ENCODE assay signal across 8 cellular contexts in the genomic region with DNA sequence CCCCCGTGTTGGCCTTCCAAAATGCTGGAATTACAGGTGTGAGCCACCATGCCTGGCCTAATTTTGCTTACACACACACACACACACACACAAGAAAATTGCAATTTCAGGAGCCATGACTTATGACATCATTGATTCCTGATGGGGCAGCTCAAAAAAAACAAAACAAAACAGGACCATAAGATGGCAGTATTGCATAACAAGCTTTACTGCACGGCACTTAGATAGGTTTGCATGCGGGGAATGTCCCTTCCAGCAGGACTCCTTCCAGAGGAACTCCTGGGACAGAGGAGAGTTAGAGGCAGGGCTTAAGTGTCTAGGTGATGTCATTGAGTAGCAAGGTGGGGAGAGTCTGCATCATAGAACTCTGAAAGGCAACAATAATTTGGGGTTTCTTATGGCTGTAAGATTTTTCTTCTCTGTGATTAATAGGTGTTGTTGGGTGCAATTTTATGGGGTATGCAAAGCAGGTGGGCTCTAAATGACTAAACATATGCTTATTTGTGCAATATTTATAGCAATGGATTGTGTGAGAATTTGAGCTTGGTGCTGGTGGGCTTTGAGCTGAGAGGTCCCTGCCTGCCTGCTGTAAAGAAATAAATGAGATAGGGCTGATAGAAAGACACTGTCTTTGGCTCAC. TPM values are rescaled to one million over a fixed set of nuclear protein-coding genes. Genes with fewer than 3 reads are reported as not detected.
DNase-seq lines count a peak whose midpoint lies in the region; ATAC-seq, FAIRE-seq and TF ChIP-seq lines count a peak whose summit lies in the region.

No MANE protein-coding gene starts in this region.

- no peak overlapping the region for H3K18ac ChIP-seq in neuronal stem cell (ENCODE audit: low read length)

- DNase-seq in D721Med (ENCODE audit: insufficient read length, low spot score) (no peak), NCI-H2227 treated with DMSO at 0.1 percent for 48 hours (lab: John Stamatoyannopoulos, UW) (peak; percentile 6), amniotic epithelial cell (ENCODE audit: low read depth) (peak; percentile 70), lung microvascular endothelial cell (ENCODE audit: low read depth in 2 of 2) (peak; percentile 65 to 84), neuronal stem cell (ENCODE audit: low spot score) (no peak)

- H3K4me3 ChIP-seq in HEK293 (ENCODE audit: low read depth, low read length) (no peak overlapping the region), neuronal stem cell (ENCODE audit: low read length in 2 of 2) (no peak overlapping the region)

- TF ChIP-seq POLR2A in GM18505 (IDR thresholded peaks at IDR 0.05; ENCODE audit: borderline replicate concordance, extremely low read depth, insufficient read depth, insufficient read length), result no peak

- no peak overlapping the region for H2BK12ac ChIP-seq in neuronal stem cell (ENCODE audit: low read length)

- POLR2A ChIA-PET in HEK293 (lab: Yijun Ruan, JAX), result no interaction called here

- H3K4me1 ChIP-seq in HEK293 (ENCODE audit: control insufficient read depth, insufficient read depth, low read length) (no peaks in the 10 kb centered on the region), neuronal stem cell (ENCODE audit: control insufficient read depth in 2 of 2, insufficient read depth in 1 of 2, low read depth in 1 of 2, low read length in 2 of 2) (no peaks in the 10 kb centered on the region)

- H3K4ac ChIP-seq in neuronal stem cell (ENCODE audit: low read length), result no peak overlapping the region

- CTCF ChIA-PET in HEK293 (lab: Yijun Ruan, JAX), result interaction anchor here (0.6 to 6.2 kb wide), 43 partner anchors 9 to 1248 kb away, joined by 3 to 95 read pairs (median 5); partner anchors contain the start of gene ACSBG2

- H3K79me1 ChIP-seq in neuronal stem cell (ENCODE audit: low read depth, low read length), result no peaks in the 10 kb centered on the region

- H3K4me2 ChIP-seq in neuronal stem cell (ENCODE audit: insufficient read depth, low read length, poor library complexity, severe bottlenecking), result no peak overlapping the region

- no peak overlapping the region for H3K9ac ChIP-seq in neuronal stem cell (ENCODE audit: low read depth, low read length, poor library complexity)

- FAIRE-seq in D721Med (lab: Jason Lieb, UNC), result no peak

- TF ChIP-seq CTCF in D721Med (IDR thresholded peaks at IDR 0.05; ENCODE audit: insufficient read depth, missing control alignments) (peak; percentile 52), HEK293 (tag by site-specific recombination; IDR thresholded peaks at IDR 0.05) (peak; percentile 82; the same call in 1 of the 2 replicates)

- no peaks in the 10 kb centered on the region for H3K36me3 ChIP-seq in HEK293 (ENCODE audit: control insufficient read depth in 2 of 2, insufficient read depth in 1 of 2, low read length in 2 of 2)
- no peaks in the 10 kb centered on the region for H3K36me3 ChIP-seq in neuronal stem cell (replicated peaks in 1 of 2; ENCODE audit: control insufficient read depth in 2 of 2, insufficient read depth in 2 of 2, low read length in 2 of 2)

- no peak for ATAC-seq in GM18505 (IDR thresholded peaks at IDR 0.05; ENCODE audit: unreplicated experiment)
- no peak for ATAC-seq in HG03196 (IDR thresholded peaks at IDR 0.05; ENCODE audit: unreplicated experiment)

- H4K8ac ChIP-seq in neuronal stem cell (ENCODE audit: low read depth, low read length), result no peak overlapping the region

- no peak overlapping the region for H3K23ac ChIP-seq in neuronal stem cell (ENCODE audit: low read depth, low read length, poor library complexity)

- H3K27ac ChIP-seq in HEK293 (ENCODE audit: extremely low read depth, low read depth, low read length) (no peak overlapping the region), neuronal stem cell (replicated peaks; ENCODE audit: low read length) (no peak overlapping the region)

- H3K9me3 ChIP-seq in HEK293 (ENCODE audit: control insufficient read depth, insufficient read depth, low read depth, low read length) (no peaks in the 10 kb centered on the region), neuronal stem cell (replicated peaks in 1 of 2; ENCODE audit: control insufficient read depth in 2 of 2, insufficient read depth in 1 of 2, low read depth in 1 of 2, low read length in 2 of 2) (peaks cover 8 to 15% of the 10 kb centered on the region in 2 donors)

- H4K91ac ChIP-seq in neuronal stem cell (ENCODE audit: low read depth, low read length, poor library complexity), result no peak overlapping the region

- H2BK120ac ChIP-seq in neuronal stem cell (ENCODE audit: low read depth, low read length), result no peak overlapping the region

- H3K27me3 ChIP-seq in neuronal stem cell (ENCODE audit: control insufficient read depth in 3 of 3, insufficient read depth in 3 of 3, low read depth in 1 of 3, low read length in 3 of 3), result no peaks in the 10 kb centered on the region

- H2AFZ ChIP-seq in neuronal stem cell (ENCODE audit: low read length), result no peak overlapping the region

- WGBS in neuronal stem cell (ENCODE audit: extremely low coverage in 2 of 2, insufficient read length in 2 of 2, insufficient replicate concordance in 1 of 2), 2 donors, result no CpG with 5 or more reads among the region's 3 CpGs

- no peak overlapping the region for H2AK5ac ChIP-seq in neuronal stem cell (ENCODE audit: low read depth, low read length)

- H2BK15ac ChIP-seq in neuronal stem cell (ENCODE audit: low read length), result no peak overlapping the region

- H2BK5ac ChIP-seq in neuronal stem cell (ENCODE audit: low read length), result no peak overlapping the region

- no peak overlapping the region for H3K14ac ChIP-seq in neuronal stem cell (ENCODE audit: low read length)

TF ChIP-seq in HEK293, 187 proteins besides CTCF, POLR2A, EP300 and RAD21 (continues in another document):
- TF ChIP-seq ZNF311 (tag by site-specific recombination; IDR thresholded peaks at IDR 0.05; ENCODE audit: borderline replicate concordance) (no peak), HOXD13 (CRISPR knock-in tag; IDR thresholded peaks at IDR 0.05; ENCODE audit: borderline replicate concordance) (no peak), ZNF391 (tag by site-specific recombination; IDR thresholded peaks at IDR 0.05; ENCODE audit: borderline replicate concordance, low read depth) (0 out of 2 replicates have a peak, but pooled peaks have one; percentile 64), ZNF10 (tag by site-specific recombination; IDR thresholded peaks at IDR 0.05) (no peak), ZNF239 (tag by site-specific recombination; IDR thresholded peaks at IDR 0.05) (no peak), KLF16 (tag by site-specific recombination; IDR thresholded peaks at IDR 0.05) (peak; percentile 52; the same call in 1 of the 2 replicates), KLF17 (tag by site-specific recombination; IDR thresholded peaks at IDR 0.05) (peak; percentile 67), ZBTB21 (tag by site-specific recombination; IDR thresholded peaks at IDR 0.05) (peak; percentile 93), ZXDB (tag by site-specific recombination; IDR thresholded peaks at IDR 0.05) (0 out of 2 replicates have a peak, but pooled peaks have one; percentile 41)
- TF ChIP-seq, protein P1, sequence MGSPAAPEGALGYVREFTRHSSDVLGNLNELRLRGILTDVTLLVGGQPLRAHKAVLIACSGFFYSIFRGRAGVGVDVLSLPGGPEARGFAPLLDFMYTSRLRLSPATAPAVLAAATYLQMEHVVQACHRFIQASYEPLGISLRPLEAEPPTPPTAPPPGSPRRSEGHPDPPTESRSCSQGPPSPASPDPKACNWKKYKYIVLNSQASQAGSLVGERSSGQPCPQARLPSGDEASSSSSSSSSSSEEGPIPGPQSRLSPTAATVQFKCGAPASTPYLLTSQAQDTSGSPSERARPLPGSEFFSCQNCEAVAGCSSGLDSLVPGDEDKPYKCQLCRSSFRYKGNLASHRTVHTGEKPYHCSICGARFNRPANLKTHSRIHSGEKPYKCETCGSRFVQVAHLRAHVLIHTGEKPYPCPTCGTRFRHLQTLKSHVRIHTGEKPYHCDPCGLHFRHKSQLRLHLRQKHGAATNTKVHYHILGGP (tag by site-specific recombination; IDR thresholded peaks at IDR 0.05), result no peak
- TF ChIP-seq, protein P2, sequence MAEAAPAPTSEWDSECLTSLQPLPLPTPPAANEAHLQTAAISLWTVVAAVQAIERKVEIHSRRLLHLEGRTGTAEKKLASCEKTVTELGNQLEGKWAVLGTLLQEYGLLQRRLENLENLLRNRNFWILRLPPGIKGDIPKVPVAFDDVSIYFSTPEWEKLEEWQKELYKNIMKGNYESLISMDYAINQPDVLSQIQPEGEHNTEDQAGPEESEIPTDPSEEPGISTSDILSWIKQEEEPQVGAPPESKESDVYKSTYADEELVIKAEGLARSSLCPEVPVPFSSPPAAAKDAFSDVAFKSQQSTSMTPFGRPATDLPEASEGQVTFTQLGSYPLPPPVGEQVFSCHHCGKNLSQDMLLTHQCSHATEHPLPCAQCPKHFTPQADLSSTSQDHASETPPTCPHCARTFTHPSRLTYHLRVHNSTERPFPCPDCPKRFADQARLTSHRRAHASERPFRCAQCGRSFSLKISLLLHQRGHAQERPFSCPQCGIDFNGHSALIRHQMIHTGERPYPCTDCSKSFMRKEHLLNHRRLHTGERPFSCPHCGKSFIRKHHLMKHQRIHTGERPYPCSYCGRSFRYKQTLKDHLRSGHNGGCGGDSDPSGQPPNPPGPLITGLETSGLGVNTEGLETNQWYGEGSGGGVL (tag by site-specific recombination; IDR thresholded peaks at IDR 0.05), result 0 out of 2 replicates have a peak, but pooled peaks have one; percentile 13

RNA-seq across cellular contexts. Expression of gene ACSBG2, which starts 9.0 kb away (rescaled TPM):
- total RNA-seq in lung microvascular endothelial cell, result not detected in 2 replicates
- not detected for polyA plus RNA-seq in neuronal stem cell (2013, experiment 1 of 2)
- not detected for polyA plus RNA-seq in neuronal stem cell (2013, experiment 2 of 2)

RNA-seq across cellular contexts. Expression of gene RFX2, which starts 16.2 kb away (rescaled TPM):
- 1.3 and 2.4 TPM in 2 replicates for total RNA-seq in lung microvascular endothelial cell
- polyA plus RNA-seq in neuronal stem cell (2013, experiment 1 of 2), result 9.4 TPM
- 11.1 TPM for polyA plus RNA-seq in neuronal stem cell (2013, experiment 2 of 2)

Comparison
In these comparisons a context has a peak if more than half of its experiments do, and no peak if none do; other contexts are left out.
1. DNase-seq: peak in NCI-H2227 treated with DMSO at 0.1 percent for 48 hours (single experiment), amniotic epithelial cell (single experiment) and lung microvascular endothelial cell (2 of 2); none in D721Med (single experiment) and neuronal stem cell (single experiment).